26 cellular contexts compared by ENCODE assay signal in genomic region chr14:23005451-23005850, GRCh38. TPM values are rescaled to one million over a fixed set of nuclear protein-coding genes. Genes with fewer than 3 reads are reported as not detected.
A peak's percentile ranks its signal among the peaks of the same experiment; 100 is the strongest.
DNase-seq lines count a peak whose midpoint lies in the region; ATAC-seq, FAIRE-seq and TF ChIP-seq lines count a peak whose summit lies in the region.
"Had no signal": no experiment of that assay in that cellular context is flagged by ENCODE, and none has a peak within 500 bp of the region (broad histone marks: within the 10 kb centered on the region; RNA-seq: fewer than 3 reads in every experiment).

No MANE protein-coding gene starts in this region.

- peak overlapping the region; percentile 96 for H3K27ac Mint-ChIP-seq in T-helper 2 cell treated with Interferon-gamma antibody and Interleukin-4, amounts not matched to agents 5 μg/mL and 100 μg/mL, for 36 hours
- H3K27ac Mint-ChIP-seq in T-cell (peak overlapping the region in 1 of 2 donors; percentile 98), nephron (peak overlapping the region; percentile 53 to 99 (median 99))

- TF ChIP-seq POLR2A in H54 (IDR thresholded peaks at IDR 0.05; ENCODE audit: low read depth, low read length): no peak

- H3K9me3 ChIP-seq in GM23248 (ENCODE audit: low read depth): no peaks in the 10 kb centered on the region
- H3K9me3 ChIP-seq: adrenal gland had no signal

- H3F3A ChIP-seq in GM23248 (ENCODE audit: insufficient read depth): peaks cover 25% of the 10 kb centered on the region; the same call in 1 of the 2 replicates

- in situ Hi-C loops in GM23248 (cut with MboI): no loop called here

- CTCF ChIA-PET in T-cell (lab: Charles Lee): interaction anchor here (0.9 to 2.7 kb wide), 10 partner anchors 9 to 435 kb away, joined by 3 to 25 read pairs (median 8); partner anchors contain the start of genes AJUBA (in 1 of the 2) and PSMB5 (in 1 of the 2)

- H3K9me3 Mint-ChIP-seq in T-helper 2 cell treated with Interferon-gamma antibody and Interleukin-4, amounts not matched to agents 5 μg/mL and 100 μg/mL, for 36 hours: no peaks in the 10 kb centered on the region
- H3K9me3 Mint-ChIP-seq in T-cell: no peaks in the 10 kb centered on the region
- H3K9me3 Mint-ChIP-seq in nephron: no peaks in the 10 kb centered on the region
- H3K9me3 Mint-ChIP-seq: effector memory CD8-positive, alpha-beta T cell; stimulated activated naive B cell treated with anti-CD40 and anti-IgM and Interleukin-4, amounts not matched to agents 10 μg/mL and 1 μg/mL and 100 μg/mL, for 72 hours had no signal

- no peak overlapping the region for H2AFZ ChIP-seq in GM23248

- peaks cover 5% of the 10 kb centered on the region; the same call in 1 of the 2 replicates for H3K79me2 ChIP-seq in GM23248 (ENCODE audit: insufficient read depth)

- no peaks in the 10 kb centered on the region for H3K27me3 ChIP-seq in GM23248 (replicated peaks; ENCODE audit: insufficient read depth)
- H3K27me3 ChIP-seq: adrenal gland had no signal

- peak overlapping the region; percentile 84 for H3K4me2 ChIP-seq in GM23248 (ENCODE audit: unreplicated experiment)

- H3K4me1 ChIP-seq in GM23248 (ENCODE audit: insufficient read depth): peaks cover 22% of the 10 kb centered on the region

- no peak for ATAC-seq in T-cell (replicated peaks in 1 of 4)
- ATAC-seq: effector memory CD8-positive, alpha-beta T cell; left colon; stimulated activated naive B cell treated with anti-CD40 and anti-IgM and Interleukin-4, amounts not matched to agents 10 μg/mL and 1 μg/mL and 100 μg/mL, for 72 hours had no signal

- no peaks in the 10 kb centered on the region for H3K9me2 ChIP-seq in GM23248 (ENCODE audit: insufficient read depth)

- H3K4me3 ChIP-seq in GM23248: no peak overlapping the region

- H3K27ac ChIP-seq in GM23248: no peak overlapping the region

- POLR2A ChIA-PET in T-cell (lab: Charles Lee): no interaction called here

- no peak for FAIRE-seq in H54 (lab: Jason Lieb, UNC)
- FAIRE-seq: G401.6, GM12892, H1 had no signal

- H3K36me3 Mint-ChIP-seq in T-helper 2 cell treated with Interferon-gamma antibody and Interleukin-4, amounts not matched to agents 5 μg/mL and 100 μg/mL, for 36 hours (ENCODE audit: low read depth): no peaks in the 10 kb centered on the region
- H3K36me3 Mint-ChIP-seq in T-cell (no peaks in the 10 kb centered on the region), nephron (ENCODE audit: low read depth) (no peaks in the 10 kb centered on the region)
- H3K36me3 Mint-ChIP-seq: stimulated activated naive B cell treated with anti-CD40 and anti-IgM and Interleukin-4, amounts not matched to agents 10 μg/mL and 1 μg/mL and 100 μg/mL, for 72 hours had no signal

- no peak overlapping the region for H3K9ac ChIP-seq in GM23248

- no peak for TF ChIP-seq CTCF in nephron (IDR thresholded peaks at IDR 0.05; ENCODE audit: unreplicated experiment in 3 of 3)

- no peaks in the 10 kb centered on the region for H4K20me1 ChIP-seq in GM23248 (ENCODE audit: insufficient read depth)

- peak overlapping the region; percentile 54 for H3K4me3 Mint-ChIP-seq in T-helper 2 cell treated with Interferon-gamma antibody and Interleukin-4, amounts not matched to agents 5 μg/mL and 100 μg/mL, for 36 hours
- H3K4me3 Mint-ChIP-seq in T-cell (peak overlapping the region in 2 of 3 donors; percentile 1 to 46), nephron (peak overlapping the region; percentile 61 to 76 (median 75))

- H3K4me1 Mint-ChIP-seq in T-helper 2 cell treated with Interferon-gamma antibody and Interleukin-4, amounts not matched to agents 5 μg/mL and 100 μg/mL, for 36 hours (ENCODE audit: low read depth): peaks cover 40% of the 10 kb centered on the region
- peaks cover 36 to 43% (median 42%) of the 10 kb centered on the region in 3 donors for H3K4me1 Mint-ChIP-seq in T-cell
- peaks cover 47% of the 10 kb centered on the region for H3K4me1 Mint-ChIP-seq in nephron

- H3K27me3 Mint-ChIP-seq in T-helper 2 cell treated with Interferon-gamma antibody and Interleukin-4, amounts not matched to agents 5 μg/mL and 100 μg/mL, for 36 hours (ENCODE audit: low read depth): no peaks in the 10 kb centered on the region
- no peaks in the 10 kb centered on the region for H3K27me3 Mint-ChIP-seq in T-cell
- H3K27me3 Mint-ChIP-seq in nephron (ENCODE audit: low read depth): no peaks in the 10 kb centered on the region
- H3K27me3 Mint-ChIP-seq: activated CD4-positive, alpha-beta T cell treated with anti-CD3 and anti-CD28 coated beads, Interleukin-2, amount 10 ng/mL, durations not matched to agents 7 days and 5 days; effector memory CD8-positive, alpha-beta T cell; stimulated activated naive B cell treated with anti-CD40 and anti-IgM and Interleukin-4, amounts not matched to agents 10 μg/mL and 1 μg/mL and 100 μg/mL, for 72 hours had no signal

- 75 to 81% methylated on average over 2 of the region's 2 CpGs for WGBS in GM23248 (ENCODE audit: low coverage in 1 of 2, low lambda C conversion rate in 2 of 2, missing lambda C conversion rate in 2 of 2), 2 experiments

- no peaks in the 10 kb centered on the region for H3K36me3 ChIP-seq in GM23248 (ENCODE audit: low read depth)
- H3K36me3 ChIP-seq: adrenal gland had no signal

- DNase-seq in T-helper 2 cell treated with Interferon-gamma antibody and Interleukin-4, amounts not matched to agents 5 μg/mL and 100 μg/mL, for 36 hours (ENCODE audit: low spot score): no peak
- DNase-seq in T-helper 2 cell: no peak
- no peak for DNase-seq in GM23248
- no peak for DNase-seq in T-cell
- no peak for DNase-seq in H54 (ENCODE audit: insufficient read length, low spot score)
- DNase-seq in NOMO-1 treated with DMSO at 0.1 percent for 48 hours (lab: John Stamatoyannopoulos, UW; ENCODE audit: unreplicated experiment): no peak
- DNase-seq in Ammon's horn (ENCODE audit: low spot score): no peak
- DNase-seq: activated CD4-positive, alpha-beta T cell treated with anti-CD3 and anti-CD28 coated beads, Interleukin-2, amount 10 ng/mL, durations not matched to agents 7 days and 5 days; activated T-cell treated with anti-CD3 and anti-CD28 coated beads, Interleukin-2, amount 50 U/mL, for 48 hours; adrenal gland; central memory CD4-positive, alpha-beta T cell; COR-L47; effector memory CD8-positive, alpha-beta T cell; left colon; NCI-H345; NK-92 treated with Interleukin-12 subunit alpha and Interleukin-12 subunit beta, amount 100 ng/mL, for 24 hours; stimulated activated naive B cell treated with anti-CD40 and anti-IgM and Interleukin-4, amounts not matched to agents 10 μg/mL and 1 μg/mL and 100 μg/mL, for 72 hours; trophoblast cell had no signal

RNA-seq across cellular contexts. Expression of gene C14orf93, which starts 4.5 kb away (rescaled TPM):
- total RNA-seq in GM23248 (2014; rRNA removed; shearing (Covaris generic)): 7.1 and 11.4 TPM in 2 replicates
- polyA plus RNA-seq in GM23248 (2016; fragmentation: Nextera tagmentation; extraction: Ambion mirVana): 2.2 and 3.4 TPM in 2 replicates
- total RNA-seq in T-cell: 10 to 100 TPM; 10.8 to 13.7 (median 12.4) TPM

RNA-seq across cellular contexts. Expression of gene AJUBA, which starts 23.1 kb away (rescaled TPM):
- 62.7 and 70.7 TPM in 2 replicates for total RNA-seq in GM23248 (2014; rRNA removed; shearing (Covaris generic))
- 17.8 and 19.3 TPM in 2 replicates for polyA plus RNA-seq in GM23248 (2016; fragmentation: Nextera tagmentation; extraction: Ambion mirVana)
- 1 to 10 TPM; 1.8 to 3.1 (median 2.4) TPM for total RNA-seq in T-cell

RNA-seq across cellular contexts. Expression of gene PSMB5, which starts 29.2 kb away (rescaled TPM):
- 217 and 263 TPM in 2 replicates for total RNA-seq in GM23248 (2014; rRNA removed; shearing (Covaris generic))
- 274 and 277 TPM in 2 replicates for polyA plus RNA-seq in GM23248 (2016; fragmentation: Nextera tagmentation; extraction: Ambion mirVana)
- 10 to 100 TPM; 20.6 to 43.9 (median 38.0) TPM for total RNA-seq in T-cell

RNA-seq across cellular contexts. Expression of gene PSMB11, which starts 36.6 kb away (rescaled TPM):
- not detected in 2 replicates for total RNA-seq in GM23248 (2014; rRNA removed; shearing (Covaris generic))
- polyA plus RNA-seq in GM23248 (2016; fragmentation: Nextera tagmentation; extraction: Ambion mirVana): not detected in 2 replicates
- total RNA-seq in T-cell: under 1 TPM in 4 of 5 donors, not detected in 1; 0.26 to 0.95 (median 0.54) TPM
- total RNA-seq: A172, adrenal gland, H1, left colon, LHCN-M2, mucosa of gallbladder, pulmonary artery endothelial cell had no signal
- polyA plus RNA-seq: adrenal gland, H1 had no signal

RNA-seq across cellular contexts. Expression of gene HAUS4, which starts 48.6 kb away (rescaled TPM):
- total RNA-seq in GM23248 (2014; rRNA removed; shearing (Covaris generic)): 29.0 and 35.0 TPM in 2 replicates
- polyA plus RNA-seq in GM23248 (2016; fragmentation: Nextera tagmentation; extraction: Ambion mirVana): 14.1 and 14.5 TPM in 2 replicates
- 10 to 100 TPM; 19.2 to 37.1 (median 23.8) TPM for total RNA-seq in T-cell

Comparison
In these comparisons a context has a peak if more than half of its experiments do, and no peak if none do; other contexts are left out.
1. H3K4me3 Mint-ChIP-seq: peak in every context shown above with its lines; median percentile 75 in nephron; 54 in T-helper 2 cell treated with Interferon-gamma antibody and Interleukin-4, amounts not matched to agents 5 μg/mL and 100 μg/mL, for 36 hours; 24 in T-cell.
2. RNA of gene AJUBA, which starts 23.1 kb away (total RNA-seq): 62.7 to 70.7 TPM in GM23248; 1.8 to 3.1 TPM in T-cell; every median in the first group is over 10 times any median in the second.